Comparison of ENCODE assay signal across 7 cellular contexts in genomic region chr1:156502749-156503671, GRCh38. TPM values are rescaled to one million over a fixed set of nuclear protein-coding genes. Genes with fewer than 3 reads are reported as not detected.
DNase-seq lines count a peak whose midpoint lies in the region; TF ChIP-seq lines count a peak whose summit lies in the region.

No MANE protein-coding gene starts in this region.

- 13% methylated on average over 9 of the region's 12 CpGs for WGBS in mammary epithelial cell (ENCODE audit: low coverage, missing lambda C conversion rate)

- H3K9ac ChIP-seq in OCI-LY1 (ENCODE audit: low read length) (no peak overlapping the region; the same call in 1 of the 2 replicates), mammary epithelial cell (ENCODE audit: insufficient read depth, low read length) (no peak overlapping the region), skeletal muscle satellite cell (ENCODE audit: low read depth, low read length) (peak overlapping the region; percentile 97)

- H3K36me3 ChIP-seq in OCI-LY1 (ENCODE audit: insufficient read depth, low read length) (no peaks in the 10 kb centered on the region; the same call in 1 of the 2 replicates), mammary epithelial cell (ENCODE audit: insufficient read depth, low read length) (no peaks in the 10 kb centered on the region), skeletal muscle satellite cell (ENCODE audit: insufficient read depth, low read length) (no peaks in the 10 kb centered on the region)

- H3F3A ChIP-seq in OCI-LY1 (ENCODE audit: insufficient read depth, low read length) = peaks cover 7% of the 10 kb centered on the region; the same call in 1 of the 2 replicates

- in situ Hi-C loops in mammary epithelial cell (cut with MboI; ENCODE audit: low sequenced_read_pairs in 2 of 2) = no loop called here

- H3K79me2 ChIP-seq in OCI-LY1 (ENCODE audit: insufficient read depth, low read length) (peaks cover 25% of the 10 kb centered on the region), mammary epithelial cell (ENCODE audit: insufficient read depth, low read length) (peaks cover 26% of the 10 kb centered on the region)

- H3K4me1 ChIP-seq in OCI-LY1 (ENCODE audit: insufficient read depth, low read length, severe bottlenecking) = peaks cover 64% of the 10 kb centered on the region
- peaks cover 48% of the 10 kb centered on the region for H3K4me1 ChIP-seq in mammary epithelial cell (ENCODE audit: insufficient read depth, low read length)
- H3K4me1 ChIP-seq in skeletal muscle satellite cell (ENCODE audit: control insufficient read depth, insufficient read depth, low read length) = peaks cover 57% of the 10 kb centered on the region

- H3K27me3 ChIP-seq in OCI-LY1 (ENCODE audit: insufficient read depth, low read length) (no peaks in the 10 kb centered on the region), mammary epithelial cell (ENCODE audit: insufficient read depth, low read length) (no peaks in the 10 kb centered on the region), skeletal muscle satellite cell (ENCODE audit: control insufficient read depth, insufficient read depth, low read length) (no peaks in the 10 kb centered on the region)

- H2AFZ ChIP-seq in OCI-LY1 (ENCODE audit: low read length) (no peak overlapping the region), mammary epithelial cell (ENCODE audit: low read depth, low read length) (peak overlapping the region; percentile 86)

- no peak for TF ChIP-seq CTCF in OCI-LY1 (IDR thresholded peaks at IDR 0.05; ENCODE audit: low read length)
- TF ChIP-seq CTCF in mammary epithelial cell (conservative IDR thresholded peaks at IDR 0.05 in 1 of 2, IDR thresholded peaks at IDR 0.05 in 1 of 2; ENCODE audit: extremely low read depth in 1 of 2, insufficient read depth in 1 of 2, low read depth in 1 of 2, low read length in 2 of 2) = no peak
- TF ChIP-seq CTCF in GM10248 (IDR thresholded peaks at IDR 0.05; ENCODE audit: control extremely low read depth, extremely low read depth, low read depth, missing control alignments) = no peak

- H4K20me1 ChIP-seq in OCI-LY1 (ENCODE audit: insufficient read depth, low read length) = no peaks in the 10 kb centered on the region
- no peaks in the 10 kb centered on the region for H4K20me1 ChIP-seq in mammary epithelial cell (ENCODE audit: insufficient read depth, low read length)

- dilution Hi-C loops in mammary epithelial cell (cut with HindIII; ENCODE audit: low sequenced_read_pairs) = no loop called here

- no peaks in the 10 kb centered on the region for H3K9me3 ChIP-seq in OCI-LY1 (ENCODE audit: low read length)
- no peaks in the 10 kb centered on the region for H3K9me3 ChIP-seq in mammary epithelial cell (replicated peaks; ENCODE audit: insufficient read depth, low read length)
- H3K9me3 ChIP-seq in skeletal muscle satellite cell (replicated peaks; ENCODE audit: low read length) = no peaks in the 10 kb centered on the region

- CTCF ChIA-PET in mammary epithelial cell (lab: Charles Lee; ENCODE audit: low non-redundant PET) = interaction anchor here (0.5 to 0.6 kb wide), 2 partner anchors 68 to 117 kb away, joined by 3 to 11 read pairs; no protein-coding TSS in a partner anchor
- CTCF ChIA-PET in GM10248 (lab: Yijun Ruan, JAX) = interaction anchor here (0.5 to 17.2 kb wide), 11 partner anchors 17 to 223 kb away, joined by 3 to 373 read pairs (median 6); no protein-coding TSS in a partner anchor

- no peak overlapping the region; the same call in 1 of the 2 replicates for H3K4me2 ChIP-seq in OCI-LY1 (ENCODE audit: low read length)
- peak overlapping the region; percentile 41 for H3K4me2 ChIP-seq in mammary epithelial cell (ENCODE audit: insufficient read depth, low read depth, low read length)
- peak overlapping the region; percentile 85 for H3K4me2 ChIP-seq in skeletal muscle satellite cell (ENCODE audit: low read length)

- H3K4me3 ChIP-seq in OCI-LY1 (ENCODE audit: low read depth, low read length, poor library complexity, severe bottlenecking) = no peak overlapping the region
- H3K4me3 ChIP-seq in mammary epithelial cell (replicated peaks in 1 of 3; ENCODE audit: insufficient read depth in 1 of 3, low read depth in 2 of 3, low read length in 3 of 3) = no peak overlapping the region
- peak overlapping the region; percentile 56 for H3K4me3 ChIP-seq in skeletal muscle satellite cell (ENCODE audit: low read length)

- peak overlapping the region; percentile 100 for H3K27ac ChIP-seq in OCI-LY1 (ENCODE audit: low read depth, low read length, poor library complexity, severe bottlenecking)
- peak overlapping the region; percentile 90 for H3K27ac ChIP-seq in mammary epithelial cell (ENCODE audit: insufficient read depth, low read depth, low read length)

- H3K9me2 ChIP-seq in OCI-LY1 (ENCODE audit: low read depth, low read length) = no peaks in the 10 kb centered on the region

- intact Hi-C loops in mammary epithelial cell (cut with micrococcal nuclease) = loop anchor here (5.0 to 10.0 kb wide), 2 partner anchors 69 to 242 kb away; partner anchors contain the start of genes IQGAP3 and MRPL24

- POLR2A ChIA-PET in GM10248 (lab: Yijun Ruan, JAX) = no interaction called here

- TSS peak; percentile 7 for BruUV-seq in mammary epithelial cell (replicated peaks; lab: Mats Ljungman, UMichigan)

- DNase-seq in GOT3 (lab: John Stamatoyannopoulos, UW) (peak; percentile 47), mammary epithelial cell (peak; percentile 87), iPS-NIHi7 (ENCODE audit: extremely low spot score) (peak; percentile 84), GM10248 (ENCODE audit: extremely low spot score) (no peak), RPMI8226 (no peak)

RNA-seq across cellular contexts. Expression of gene MEF2D, which starts 2.4 kb away (rescaled TPM):
- total RNA-seq in mammary epithelial cell = 10 to 100 TPM in 1 of 2 donors, 1 to 10 TPM in 1; 9.2 to 34.3 TPM
- polyA plus RNA-seq in mammary epithelial cell = 11.4 TPM
- 9.6 TPM for polyA minus RNA-seq in mammary epithelial cell
- total RNA-seq in skeletal muscle satellite cell (2012; rRNA removed) = 7.9 and 12.0 TPM in 2 replicates

Comparison
In these comparisons a context has a peak if more than half of its experiments do, and no peak if none do; other contexts are left out.
1. DNase-seq: peak in GOT3 (single experiment), mammary epithelial cell (single experiment) and iPS-NIHi7 (single experiment); none in GM10248 (single experiment) and RPMI8226 (single experiment).